15 cellular contexts compared by ENCODE assay signal in genomic region chr12:63889236-63889635, GRCh38. TPM values are rescaled to one million over a fixed set of nuclear protein-coding genes. Genes with fewer than 3 reads are reported as not detected.
DNase-seq lines count a peak whose midpoint lies in the region; ATAC-seq, FAIRE-seq and TF ChIP-seq lines count a peak whose summit lies in the region.
"Had no signal": no experiment of that assay in that cellular context is flagged by ENCODE, and none has a peak within 500 bp of the region (broad histone marks: within the 10 kb centered on the region; RNA-seq: fewer than 3 reads in every experiment).

No MANE protein-coding gene starts in this region.

- no peak overlapping the region for H3K9ac ChIP-seq in fibroblast of lung (ENCODE audit: insufficient read depth, low read length)

- TF ChIP-seq CTCF in fibroblast of lung (conservative IDR thresholded peaks at IDR 0.05 in 1 of 2, IDR thresholded peaks at IDR 0.05 in 1 of 2; ENCODE audit: low read depth in 1 of 2, low read length in 2 of 2): no peak

- FAIRE-seq in RCC 7860 (lab: Jason Lieb, UNC): peak; percentile 10
- FAIRE-seq: GM19239, keratinocyte had no signal

- peaks cover 3 to 23% (median 13%) of the 10 kb centered on the region in 5 donors for H3K27me3 Mint-ChIP-seq in naive thymus-derived CD8-positive, alpha-beta T cell

- H3K4me3 ChIP-seq in fibroblast of lung (replicated peaks in 1 of 4; ENCODE audit: control extremely low read depth in 1 of 4, insufficient read depth in 1 of 4, low read depth in 3 of 4, low read length in 4 of 4): no peak overlapping the region

- H3K9me3 ChIP-seq in fibroblast of lung (ENCODE audit: control insufficient read depth, insufficient read depth, low read depth, low read length): no peaks in the 10 kb centered on the region

- H3K4me2 ChIP-seq in fibroblast of lung (ENCODE audit: extremely low read depth, insufficient read depth, low read length): peak overlapping the region; percentile 29

- H3K9me3 Mint-ChIP-seq in naive thymus-derived CD8-positive, alpha-beta T cell: no peaks in the 10 kb centered on the region
- H3K9me3 Mint-ChIP-seq: stimulated activated memory B cell treated with anti-CD40 and anti-IgM and Interleukin-4, amounts not matched to agents 10 μg/mL and 1 μg/mL and 100 μg/mL, for 72 hours had no signal

- no peak overlapping the region for H2AFZ ChIP-seq in fibroblast of lung (ENCODE audit: low read length)

- no peak overlapping the region for H3K27ac ChIP-seq in fibroblast of lung (ENCODE audit: insufficient read depth, low read length)

- H3K27me3 ChIP-seq in fibroblast of lung (ENCODE audit: control insufficient read depth, insufficient read depth, low read length): no peaks in the 10 kb centered on the region

- no peak for ATAC-seq in naive thymus-derived CD8-positive, alpha-beta T cell
- no peak for ATAC-seq in HG02938 (IDR thresholded peaks at IDR 0.05; ENCODE audit: unreplicated experiment)
- ATAC-seq in GM19463 (IDR thresholded peaks at IDR 0.05; ENCODE audit: unreplicated experiment): no peak
- ATAC-seq: activated CD4-positive, CD25-positive, alpha-beta regulatory T cell treated with anti-CD3 and anti-CD28 coated beads, Interleukin-2, amount 50 U/mL, for 24 hours; stimulated activated memory B cell treated with anti-CD40 and anti-IgM and Interleukin-4, amounts not matched to agents 10 μg/mL and 1 μg/mL and 100 μg/mL, for 72 hours had no signal

- H3K36me3 ChIP-seq in fibroblast of lung (ENCODE audit: control insufficient read depth, insufficient read depth, low read length): no peaks in the 10 kb centered on the region

- H3K4me3 Mint-ChIP-seq in naive thymus-derived CD8-positive, alpha-beta T cell: no peak overlapping the region
- H3K4me3 Mint-ChIP-seq: stimulated activated memory B cell treated with anti-CD40 and anti-IgM and Interleukin-4, amounts not matched to agents 10 μg/mL and 1 μg/mL and 100 μg/mL, for 72 hours had no signal

- H3K27ac Mint-ChIP-seq in naive thymus-derived CD8-positive, alpha-beta T cell: no peak overlapping the region
- H3K27ac Mint-ChIP-seq: stimulated activated memory B cell treated with anti-CD40 and anti-IgM and Interleukin-4, amounts not matched to agents 10 μg/mL and 1 μg/mL and 100 μg/mL, for 72 hours had no signal

- no peaks in the 10 kb centered on the region for H3K36me3 Mint-ChIP-seq in naive thymus-derived CD8-positive, alpha-beta T cell
- H3K36me3 Mint-ChIP-seq: stimulated activated memory B cell treated with anti-CD40 and anti-IgM and Interleukin-4, amounts not matched to agents 10 μg/mL and 1 μg/mL and 100 μg/mL, for 72 hours had no signal

- peaks cover 8% of the 10 kb centered on the region for H3K4me1 ChIP-seq in fibroblast of lung (ENCODE audit: control insufficient read depth, extremely low read depth, insufficient read depth, low read length)

- H3K79me2 ChIP-seq in fibroblast of lung (ENCODE audit: control insufficient read depth, insufficient read depth, low read length): peaks cover 83% of the 10 kb centered on the region

- no peaks in the 10 kb centered on the region for H3K4me1 Mint-ChIP-seq in naive thymus-derived CD8-positive, alpha-beta T cell
- H3K4me1 Mint-ChIP-seq: stimulated activated memory B cell treated with anti-CD40 and anti-IgM and Interleukin-4, amounts not matched to agents 10 μg/mL and 1 μg/mL and 100 μg/mL, for 72 hours had no signal

- no peaks in the 10 kb centered on the region for H4K20me1 ChIP-seq in fibroblast of lung (ENCODE audit: control insufficient read depth, extremely low read depth, insufficient read depth, low read length)

- DNase-seq in DMS53 treated with DMSO at 0.1 percent for 48 hours (lab: John Stamatoyannopoulos, UW; ENCODE audit: unreplicated experiment) (peak; percentile 63), RCC 7860 (ENCODE audit: low spot score) (peak; percentile 46), fibroblast of lung (ENCODE audit: low read depth in 2 of 2) (peak; percentile 72 to 84), non-pigmented ciliary epithelial cell (ENCODE audit: low read depth) (peak; percentile 53), amniotic stem cell (lab: John Stamatoyannopoulos, UW) (no peak)
- no peak for DNase-seq in naive thymus-derived CD8-positive, alpha-beta T cell
- DNase-seq: activated T-cell treated with anti-CD3 and anti-CD28 coated beads, Interleukin-2, amount 50 U/mL, for 48 hours; erythroblast; H7 had no signal

- POLR2A ChIA-PET in naive thymus-derived CD8-positive, alpha-beta T cell (lab: Charles Lee): no interaction called here

RNA-seq across cellular contexts. Expression of gene SRGAP1, which starts 44.7 kb away (rescaled TPM):
- 17.5 and 30.2 TPM in 2 replicates for total RNA-seq in fibroblast of lung
- 18.9 and 23.8 TPM in 2 replicates for polyA plus RNA-seq in fibroblast of lung
- 14.2 and 14.3 TPM in 2 replicates for polyA plus RNA-seq in fibroblast of lung (2012)
- polyA minus RNA-seq in fibroblast of lung (ENCODE audit: low replicate concordance): 35.2 and 51.6 TPM in 2 replicates
- total RNA-seq in naive thymus-derived CD8-positive, alpha-beta T cell: not detected
- polyA plus RNA-seq in naive thymus-derived CD8-positive, alpha-beta T cell: under 1 TPM; 0.01 to 0.04 (median 0.03) TPM

Comparison
In these comparisons a context has a peak if more than half of its experiments do, and no peak if none do; other contexts are left out.
1. DNase-seq: peak in DMS53 treated with DMSO at 0.1 percent for 48 hours (single experiment), RCC 7860 (single experiment), fibroblast of lung (2 of 2) and non-pigmented ciliary epithelial cell (single experiment); none in naive thymus-derived CD8-positive, alpha-beta T cell (0 of 10) and amniotic stem cell (single experiment).
2. RNA of gene SRGAP1, which starts 44.7 kb away (total RNA-seq): 17.5 to 30.2 TPM in fibroblast of lung; not detected in naive thymus-derived CD8-positive, alpha-beta T cell; every median in the first group is over 10 times any median in the second.